24 cellular contexts compared by ENCODE assay signal in the genomic region with DNA sequence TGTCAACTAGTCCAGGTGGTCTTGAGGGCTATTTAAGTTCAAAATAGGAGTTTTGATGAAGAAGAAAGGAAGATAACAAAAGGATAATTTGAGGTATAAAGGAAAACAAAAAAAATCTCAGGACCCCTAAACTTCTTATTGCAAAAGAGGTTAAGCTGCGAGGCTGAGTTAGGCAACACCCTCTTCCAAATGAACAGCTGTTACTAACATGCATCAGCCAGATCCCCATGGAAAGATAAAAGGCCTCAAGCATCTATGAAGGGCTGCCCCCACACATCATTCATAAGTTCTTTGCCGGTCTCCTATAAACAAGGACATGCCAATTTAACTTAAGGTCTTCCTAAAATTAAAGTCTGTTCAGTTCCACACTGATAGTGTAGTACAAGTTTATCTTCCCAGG.
"Had no signal": no experiment of that assay in that cellular context is flagged by ENCODE, and none has a peak within 500 bp of the region (broad histone marks: within the 10 kb centered on the region; RNA-seq: fewer than 3 reads in every experiment).

No MANE protein-coding gene starts in this region.

- ATAC-seq: activated CD8-positive, alpha-beta T cell treated with anti-CD3 and anti-CD28 coated beads, Interleukin-2, amount 10 ng/mL, durations not matched to agents 7 days and 5 days; gastroesophageal sphincter; natural killer cell treated with Interleukin-12 subunit alpha and Interleukin-12 subunit beta and Interleukin-15 and Interleukin-18, amount 100 ng/mL, for 72 hours; pancreas; stimulated activated naive CD8-positive, alpha-beta T cell treated with anti-CD3 and anti-CD28 coated beads, Interleukin-15, Interleukin-2, amounts not matched to agents 100 U/mL and 50 U/mL, for 24 hours; T-cell; upper lobe of right lung had no signal

- H3K4me1 ChIP-seq: ascending aorta, gastroesophageal sphincter, pancreas, upper lobe of right lung had no signal

- H3K27ac ChIP-seq: ascending aorta, brain microvascular endothelial cell, gastroesophageal sphincter, pancreas, upper lobe of right lung, VCaP had no signal

- H3K27ac Mint-ChIP-seq: activated CD8-positive, alpha-beta T cell treated with anti-CD3 and anti-CD28 coated beads, Interleukin-2, amount 10 ng/mL, durations not matched to agents 7 days and 5 days; activated T-helper 1 cell treated with anti-CD3 and anti-CD28 coated beads, Interleukin-12 subunit alpha, Interleukin-12 subunit beta, Interleukin-2, Interleukin-4 antibody, amounts not matched to agents 30 ng/mL and 10 ng/mL and 1 ng/mL, durations not matched to agents 14 hours and 24 hours and 36 hours; dendritic cell treated with granulocyte-macrophage colony-stimulating factor and Interleukin-4, amounts not matched to agents 40 ng/mL and 50 ng/mL, for 4 days; natural killer cell treated with Interleukin-12 subunit alpha and Interleukin-12 subunit beta and Interleukin-15 and Interleukin-18, amount 100 ng/mL, for 72 hours; T-cell; T-helper 2 cell treated with Interferon-gamma antibody and Interleukin-4, amounts not matched to agents 5 μg/mL and 100 μg/mL, for 36 hours had no signal

- H3K27me3 Mint-ChIP-seq: dendritic cell treated with granulocyte-macrophage colony-stimulating factor and Interleukin-4, amounts not matched to agents 40 ng/mL and 50 ng/mL, for 4 days; natural killer cell treated with Interleukin-12 subunit alpha and Interleukin-12 subunit beta and Interleukin-15 and Interleukin-18, amount 100 ng/mL, for 72 hours had no signal

- H3K4me3 ChIP-seq: ascending aorta, gastroesophageal sphincter, pancreas, upper lobe of right lung had no signal

- H3K4me3 Mint-ChIP-seq: activated CD8-positive, alpha-beta T cell treated with anti-CD3 and anti-CD28 coated beads, Interleukin-2, amount 10 ng/mL, durations not matched to agents 7 days and 5 days; activated T-helper 1 cell treated with anti-CD3 and anti-CD28 coated beads, Interleukin-12 subunit alpha, Interleukin-12 subunit beta, Interleukin-2, Interleukin-4 antibody, amounts not matched to agents 30 ng/mL and 10 ng/mL and 1 ng/mL, durations not matched to agents 14 hours and 24 hours and 36 hours; dendritic cell treated with granulocyte-macrophage colony-stimulating factor and Interleukin-4, amounts not matched to agents 40 ng/mL and 50 ng/mL, for 4 days; natural killer cell treated with Interleukin-12 subunit alpha and Interleukin-12 subunit beta and Interleukin-15 and Interleukin-18, amount 100 ng/mL, for 72 hours; T-cell; T-helper 2 cell treated with Interferon-gamma antibody and Interleukin-4, amounts not matched to agents 5 μg/mL and 100 μg/mL, for 36 hours had no signal

- H3K9me3 ChIP-seq: ascending aorta, gastroesophageal sphincter, pancreas, upper lobe of right lung had no signal

- H3K27me3 ChIP-seq: ascending aorta, brain microvascular endothelial cell, gastroesophageal sphincter, pancreas, upper lobe of right lung had no signal

- DNase-seq: activated CD4-positive, alpha-beta T cell treated with anti-CD3 and anti-CD28 coated beads, Interleukin-2, amount 50 U/mL, for 1 hour; activated CD4-positive, CD25-positive, alpha-beta regulatory T cell treated with anti-CD3 and anti-CD28 coated beads, Interleukin-2, amount 50 U/mL, for 72 hours; activated CD8-positive, alpha-beta T cell treated with anti-CD3 and anti-CD28 coated beads, Interleukin-2, amount 10 ng/mL, durations not matched to agents 7 days and 5 days; activated gamma-delta T cell; activated naive CD4-positive, alpha-beta T cell treated with anti-CD3 and anti-CD28 coated beads, Interleukin-2, amount 50 U/mL, for 16 hours; brain microvascular endothelial cell; caudate nucleus; effector CD4-positive, alpha-beta T cell; head of caudate nucleus; hypothalamus; midbrain; pancreas; stimulated activated CD4-positive, alpha-beta T cell treated with anti-CD3 and anti-CD28 coated beads, Interleukin-12 subunit alpha, Interleukin-12 subunit beta, amount 100 ng/mL, for 4 hours; stimulated activated CD4-positive, alpha-beta T cell treated with anti-CD3 and anti-CD28 coated beads, Interleukin-4, amount 100 ng/mL, for 4 hours; stimulated activated naive CD8-positive, alpha-beta T cell treated with anti-CD3 and anti-CD28 coated beads, Interleukin-15, Interleukin-2, amounts not matched to agents 100 U/mL and 50 U/mL, for 24 hours; T-cell; upper lobe of right lung had no signal

- H3K9me3 Mint-ChIP-seq: activated T-helper 1 cell treated with anti-CD3 and anti-CD28 coated beads, Interleukin-12 subunit alpha, Interleukin-12 subunit beta, Interleukin-2, Interleukin-4 antibody, amounts not matched to agents 30 ng/mL and 10 ng/mL and 1 ng/mL, durations not matched to agents 14 hours and 24 hours and 36 hours; natural killer cell treated with Interleukin-12 subunit alpha and Interleukin-12 subunit beta and Interleukin-15 and Interleukin-18, amount 100 ng/mL, for 72 hours; T-cell; T-helper 2 cell treated with Interferon-gamma antibody and Interleukin-4, amounts not matched to agents 5 μg/mL and 100 μg/mL, for 36 hours had no signal

- H3K36me3 Mint-ChIP-seq: natural killer cell treated with Interleukin-12 subunit alpha and Interleukin-12 subunit beta and Interleukin-15 and Interleukin-18, amount 100 ng/mL, for 72 hours; T-cell had no signal

- H3K36me3 ChIP-seq: ascending aorta, brain microvascular endothelial cell, gastroesophageal sphincter, pancreas, upper lobe of right lung had no signal

- H3K4me1 Mint-ChIP-seq: T-cell had no signal
